In the genomic region with DNA sequence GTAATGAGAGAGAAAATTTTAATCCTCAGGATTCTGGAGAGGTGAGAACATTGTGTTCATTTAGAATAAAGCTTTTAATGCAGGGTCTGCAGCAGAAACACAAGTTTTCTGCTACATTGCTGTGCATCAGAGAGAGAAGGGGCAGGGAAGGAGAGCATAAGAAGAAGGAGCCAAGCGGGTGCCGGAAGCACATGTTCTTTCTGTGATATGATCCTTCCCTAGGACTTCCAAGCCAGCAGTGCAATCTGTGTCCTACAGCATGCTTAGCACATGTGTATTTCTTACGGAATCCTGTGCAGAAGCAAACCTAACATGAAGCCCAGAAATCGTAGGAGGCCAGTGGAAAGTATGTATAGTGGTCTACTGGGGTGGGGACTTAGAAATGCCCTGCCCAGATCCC, we compare ENCODE assay signal across 22 cellular contexts.
"Had no signal": no experiment of that assay in that cellular context is flagged by ENCODE, and none has a peak within 500 bp of the region (broad histone marks: within the 10 kb centered on the region; RNA-seq: fewer than 3 reads in every experiment).

No MANE protein-coding gene starts in this region.

- H3K27me3 ChIP-seq: colonic mucosa, gastrocnemius medialis, heart right ventricle had no signal

- ATAC-seq: effector memory CD8-positive, alpha-beta T cell; esophagus mucosa; gastrocnemius medialis; left colon; left lobe of liver; lower lobe of right lung had no signal

- H3K27ac ChIP-seq: colonic mucosa, epithelial cell of prostate, esophagus squamous epithelium, gastrocnemius medialis, heart right ventricle, left ventricle myocardium inferior, lower lobe of right lung had no signal

- DNase-seq: colonic mucosa; cortex of kidney; effector CD8-positive, alpha-beta T cell; effector memory CD8-positive, alpha-beta T cell; endodermal cell; erythroblast; esophagus squamous epithelium; foreskin fibroblast; foreskin melanocyte; gastrocnemius medialis; glutamatergic neuron; heart right ventricle; hippocampal formation; kidney; kidney glomerular epithelial cell; left colon; left ventricle myocardium inferior; lower lobe of right lung; mesenchymal stem cell had no signal

- H3K9me3 ChIP-seq: colonic mucosa, esophagus squamous epithelium, gastrocnemius medialis, heart right ventricle, left ventricle myocardium inferior, lower lobe of right lung had no signal

- H3K4me3 ChIP-seq: colonic mucosa, esophagus squamous epithelium, gastrocnemius medialis, heart right ventricle, left ventricle myocardium inferior, lower lobe of right lung had no signal

- H3K4me1 ChIP-seq: colonic mucosa, gastrocnemius medialis, left ventricle myocardium inferior, lower lobe of right lung had no signal

- H3K36me3 ChIP-seq: colonic mucosa, esophagus squamous epithelium, gastrocnemius medialis, heart right ventricle, left ventricle myocardium inferior, lower lobe of right lung had no signal
